ENCODE assay signal across 8 cellular contexts in genomic region chr17:79796570-79797491, GRCh38. TPM values are rescaled to one million over a fixed set of nuclear protein-coding genes. Genes with fewer than 3 reads are reported as not detected.
DNase-seq lines count a peak whose midpoint lies in the region; ATAC-seq and TF ChIP-seq lines count a peak whose summit lies in the region.

TSS of gene CBX8 (minus strand) at chr17:79797077. CDS start at chr17:79796998, 79 bp downstream.

- ATAC-seq in HG02642 (IDR thresholded peaks at IDR 0.05; ENCODE audit: poor library complexity, unreplicated experiment) (peak; percentile 88), Right ventricle myocardium superior (ENCODE audit: poor library complexity) (peak; percentile 97)
- ATAC-seq in activated naive CD8-positive, alpha-beta T cell treated with anti-CD3 and anti-CD28 coated beads, Interleukin-2, amount 10 ng/mL, durations not matched to agents 7 days and 5 days (ENCODE audit: low read depth): peak; percentile 89

- no peaks in the 10 kb centered on the region for H3K9me3 Mint-ChIP-seq in activated naive CD8-positive, alpha-beta T cell treated with anti-CD3 and anti-CD28 coated beads, Interleukin-2, amount 10 ng/mL, durations not matched to agents 7 days and 5 days

- peaks cover 3% of the 10 kb centered on the region for H3K36me3 Mint-ChIP-seq in activated naive CD8-positive, alpha-beta T cell treated with anti-CD3 and anti-CD28 coated beads, Interleukin-2, amount 10 ng/mL, durations not matched to agents 7 days and 5 days

- H3K4me3 ChIP-seq in ovary (peak within 1 kb of the TSS; percentile 68), thyroid gland (replicated peaks in 1 of 3) (peak within 1 kb of the TSS in 2 of 3 donors; percentile 64 to 66)

- H3K27ac Mint-ChIP-seq in activated naive CD8-positive, alpha-beta T cell treated with anti-CD3 and anti-CD28 coated beads, Interleukin-2, amount 10 ng/mL, durations not matched to agents 7 days and 5 days: peak within 1 kb of the TSS; percentile 84

- H3K27ac ChIP-seq in ovary (peak within 1 kb of the TSS; percentile 51 to 84), thyroid gland (peak within 1 kb of the TSS; percentile 55 to 68 (median 63))

- H3K9me3 ChIP-seq in ovary (no peaks in the 10 kb centered on the region), thyroid gland (no peaks in the 10 kb centered on the region)

- H3K27me3 Mint-ChIP-seq in activated naive CD8-positive, alpha-beta T cell treated with anti-CD3 and anti-CD28 coated beads, Interleukin-2, amount 10 ng/mL, durations not matched to agents 7 days and 5 days: peaks cover 35% of the 10 kb centered on the region

- H3K4me1 ChIP-seq in ovary (ENCODE audit: insufficient read depth): peaks cover 15% of the 10 kb centered on the region
- peaks cover 34 to 43% of the 10 kb centered on the region in 2 donors for H3K4me1 ChIP-seq in thyroid gland

- TF ChIP-seq CTCF in GM10266 (IDR thresholded peaks at IDR 0.05; ENCODE audit: control insufficient read depth, insufficient read depth, low read depth, missing control alignments) (peak; percentile 11), ovary (IDR thresholded peaks at IDR 0.05) (peak in 2 of 3 donors; percentile 30 to 56), thyroid gland (IDR thresholded peaks at IDR 0.05) (no peak)

- H3K36me3 ChIP-seq in ovary (no peaks in the 10 kb centered on the region), thyroid gland (no peaks in the 10 kb centered on the region)

- intact Hi-C loops in Right ventricle myocardium superior (cut with DNase I): loop anchor here (5.0 kb wide), 1 partner anchor 45 kb away; no protein-coding TSS in a partner anchor
- intact Hi-C loops in ovary (cut with DNase I): loop anchor here in 2 of 4 donors (5.0 to 10.0 kb wide), 2 partner anchors 45 to 48 kb away; no protein-coding TSS in a partner anchor
- intact Hi-C loops in thyroid gland (cut with DNase I): no loop called here

- DNase-seq in GM10266 (ENCODE audit: extremely low spot score): peak; percentile 100
- peak; percentile 98 for DNase-seq in NCI-H1105 treated with DMSO at 0.1 percent for 48 hours (lab: John Stamatoyannopoulos, UW)
- DNase-seq in SKM-1 treated with dmso at 0.1 percent for 144 hours (lab: John Stamatoyannopoulos, UW; ENCODE audit: unreplicated experiment): peak; percentile 98
- peak; percentile 99 for DNase-seq in activated naive CD8-positive, alpha-beta T cell treated with anti-CD3 and anti-CD28 coated beads, Interleukin-2, amount 10 ng/mL, durations not matched to agents 7 days and 5 days
- peak; percentile 100 for DNase-seq in Right ventricle myocardium superior
- DNase-seq in ovary: peak; percentile 100
- peak; percentile 100 for DNase-seq in thyroid gland

- TF ChIP-seq POLR2A in ovary (IDR thresholded peaks at IDR 0.05): no peak
- peak in 1 of 2 donors; percentile 58 for TF ChIP-seq POLR2A in thyroid gland (IDR thresholded peaks at IDR 0.05)

- peak within 1 kb of the TSS; percentile 89 for H3K4me3 Mint-ChIP-seq in activated naive CD8-positive, alpha-beta T cell treated with anti-CD3 and anti-CD28 coated beads, Interleukin-2, amount 10 ng/mL, durations not matched to agents 7 days and 5 days

- TF ChIP-seq EP300 in ovary (IDR thresholded peaks at IDR 0.05): peak; percentile 50

- H3K27me3 ChIP-seq in ovary (peaks cover 24% of the 10 kb centered on the region), thyroid gland (peaks cover 56% of the 10 kb centered on the region)

- H3K4me1 Mint-ChIP-seq in activated naive CD8-positive, alpha-beta T cell treated with anti-CD3 and anti-CD28 coated beads, Interleukin-2, amount 10 ng/mL, durations not matched to agents 7 days and 5 days: peaks cover 26% of the 10 kb centered on the region

- WGBS in ovary, 3 donors: 1 to 2% (median 1%) methylated on average over 70 to 92 of the region's 92 CpGs
- WGBS in thyroid gland, 2 donors: 1 to 3% methylated on average over 17 to 71 of the region's 92 CpGs

- POLR2A ChIA-PET in activated naive CD8-positive, alpha-beta T cell treated with anti-CD3 and anti-CD28 coated beads, Interleukin-2, amount 10 ng/mL, durations not matched to agents 7 days and 5 days (lab: Charles Lee): interaction anchor here (0.6 to 3.7 kb wide), 21 partner anchors 9 to 1838 kb away, joined by 3 to 45 read pairs (median 5); partner anchors contain the start of genes CBX2, CBX4 and TNRC6C

RNA-seq across cellular contexts. Expression of gene CBX8, which starts in this region (rescaled TPM):
- total RNA-seq in activated naive CD8-positive, alpha-beta T cell treated with anti-CD3 and anti-CD28 coated beads, Interleukin-2, amount 10 ng/mL, durations not matched to agents 7 days and 5 days: 1 to 10 TPM; 4.9 to 5.5 TPM
- total RNA-seq in Right ventricle myocardium superior: 6.2 TPM
- total RNA-seq in ovary: 1 to 10 TPM in 6 of 7 donors, under 1 TPM in 1; 0.60 to 7.0 (median 3.9) TPM
- polyA plus RNA-seq in ovary: 1 to 10 TPM; 1.1 to 3.2 TPM
- total RNA-seq in thyroid gland: 1 to 10 TPM; 1.7 to 3.5 (median 2.7) TPM

Comparison
In these comparisons a context has a peak if more than half of its experiments do, and no peak if none do; other contexts are left out.
1. Peak in every context shown above with its lines: DNase-seq, ATAC-seq, H3K4me3 ChIP-seq and H3K27ac ChIP-seq.
2. CTCF ChIP-seq: peak in GM10266 (single experiment) and ovary (2 of 3); none in thyroid gland (0 of 6).